20 cellular contexts compared by ENCODE assay signal in genomic region chr6:90406957-90407356, GRCh38.
A peak's percentile ranks its signal among the peaks of the same experiment; 100 is the strongest.
DNase-seq lines count a peak whose midpoint lies in the region; ATAC-seq, FAIRE-seq and TF ChIP-seq lines count a peak whose summit lies in the region.
"Had no signal": no experiment of that assay in that cellular context is flagged by ENCODE, and none has a peak within 500 bp of the region (broad histone marks: within the 10 kb centered on the region; RNA-seq: fewer than 3 reads in every experiment).

No MANE protein-coding gene starts in this region.

- H3K9me3 ChIP-seq in IMR-90 (ENCODE audit: control insufficient read depth, insufficient read depth, low read length) (no peaks in the 10 kb centered on the region), astrocyte (ENCODE audit: insufficient read depth, low read depth, low read length) (no peaks in the 10 kb centered on the region)
- H3K9me3 ChIP-seq: A549, esophagus squamous epithelium, spleen, transverse colon had no signal

- no peak overlapping the region for H2BK20ac ChIP-seq in IMR-90 (ENCODE audit: low read depth, low read length)

- H2AFZ ChIP-seq in IMR-90 (replicated peaks; ENCODE audit: low read length, poor library complexity) (no peak overlapping the region), astrocyte (ENCODE audit: low read depth, low read length) (no peak overlapping the region)

- no peak for TF ChIP-seq POLR2A in IMR-90 (IDR thresholded peaks at IDR 0.05; ENCODE audit: low read depth, low read length)

- H3K23ac ChIP-seq in IMR-90 (ENCODE audit: low read depth, low read length) (no peak overlapping the region), mesendoderm (ENCODE audit: low read length) (peak overlapping the region; percentile 9)

- no peak overlapping the region for H4K91ac ChIP-seq in IMR-90 (ENCODE audit: insufficient read depth, low read depth, low read length)

- H4K5ac ChIP-seq in IMR-90 (ENCODE audit: low read depth, low read length) (no peak overlapping the region), mesendoderm (ENCODE audit: low read length) (no peak overlapping the region)

- H2AK5ac ChIP-seq in IMR-90 (ENCODE audit: low read depth, low read length), result no peak overlapping the region
- H2AK5ac ChIP-seq in mesendoderm (ENCODE audit: low read length), result no peak overlapping the region

- H3K56ac ChIP-seq in IMR-90 (ENCODE audit: extremely low read depth, insufficient read depth, low read length) (no peak overlapping the region), mesendoderm (ENCODE audit: low read length) (no peak overlapping the region)

- H3K4ac ChIP-seq in IMR-90 (ENCODE audit: low read depth, low read length) (no peak overlapping the region), mesendoderm (ENCODE audit: low read depth, low read length) (no peak overlapping the region)

- H3K9ac ChIP-seq in IMR-90 (ENCODE audit: low read depth, low read length) (no peak overlapping the region), astrocyte (ENCODE audit: low read length) (no peak overlapping the region), mesendoderm (ENCODE audit: low read length) (no peak overlapping the region)

- intact Hi-C loops in IMR-90 (cut with micrococcal nuclease), result no loop called here

- no peak for TF ChIP-seq CTCF in IMR-90 (conservative IDR thresholded peaks at IDR 0.05; ENCODE audit: low read depth, low read length)
- no peak for TF ChIP-seq CTCF in astrocyte (IDR thresholded peaks at IDR 0.05; ENCODE audit: insufficient read depth, low read depth, low read length)

- TF ChIP-seq RAD21 in IMR-90 (IDR thresholded peaks at IDR 0.05; ENCODE audit: low read length), result no peak

- no peak overlapping the region for H3K27ac ChIP-seq in IMR-90 (ENCODE audit: insufficient read depth, low read length)
- H3K27ac ChIP-seq in astrocyte (ENCODE audit: low read depth, low read length), result no peak overlapping the region
- H3K27ac ChIP-seq in mesendoderm (ENCODE audit: low read depth, low read length), result no peak overlapping the region
- H3K27ac ChIP-seq: A549, C4-2B, dorsolateral prefrontal cortex, esophagus squamous epithelium, spleen, transverse colon had no signal

- H4K20me1 ChIP-seq in IMR-90 (ENCODE audit: insufficient read depth, low read length), result no peaks in the 10 kb centered on the region
- H4K20me1 ChIP-seq in astrocyte (ENCODE audit: insufficient read depth, low read length), result no peaks in the 10 kb centered on the region

- BruUV-seq in IMR-90 (replicated peaks; lab: Mats Ljungman, UMichigan), result no TSS peak

- H2BK15ac ChIP-seq in IMR-90 (ENCODE audit: low read depth, low read length), result no peak overlapping the region
- H2BK15ac ChIP-seq in mesendoderm (replicated peaks; ENCODE audit: low read depth), result no peak overlapping the region

- no peak overlapping the region for H2AK9ac ChIP-seq in IMR-90 (replicated peaks; ENCODE audit: low read depth, low read length, poor library complexity)

- H3K4me2 ChIP-seq in IMR-90 (ENCODE audit: low read depth, low read length) (no peak overlapping the region), astrocyte (ENCODE audit: low read length) (no peak overlapping the region), mesendoderm (ENCODE audit: low read length) (no peak overlapping the region)

- H2BK120ac ChIP-seq in IMR-90 (ENCODE audit: low read depth, low read length) (no peak overlapping the region), mesendoderm (ENCODE audit: low read depth, low read length) (no peak overlapping the region)

- peak overlapping the region; percentile 77 for H3K27ac Mint-ChIP-seq in activated CD8-positive, alpha-beta memory T cell treated with anti-CD3 and anti-CD28 coated beads, Interleukin-2, amount 10 ng/mL, durations not matched to agents 7 days and 5 days
- peak overlapping the region; percentile 69 for H3K27ac Mint-ChIP-seq in astrocyte (ENCODE audit: unreplicated experiment)
- H3K27ac Mint-ChIP-seq: H9 had no signal

- 40% methylated on average over 1 of the region's 3 CpGs; no CpG with 5 or more reads in 1 of the 2 experiments for WGBS in IMR-90 (ENCODE audit: extremely low coverage in 2 of 2, insufficient read length in 1 of 2), 2 experiments
- WGBS in mesendoderm (ENCODE audit: extremely low coverage, insufficient coverage, low lambda C conversion rate), result no CpG with 5 or more reads among the region's 3 CpGs

- POLR2A ChIA-PET in IMR-90 (lab: Charles Lee; ENCODE audit: unreplicated experiment), result no interaction called here

- H4K8ac ChIP-seq in IMR-90 (ENCODE audit: low read depth in 2 of 2, low read length in 2 of 2) (no peak overlapping the region), mesendoderm (ENCODE audit: low read depth, low read length) (no peak overlapping the region)

- peaks cover 71% of the 10 kb centered on the region for H3K4me1 Mint-ChIP-seq in activated CD8-positive, alpha-beta memory T cell treated with anti-CD3 and anti-CD28 coated beads, Interleukin-2, amount 10 ng/mL, durations not matched to agents 7 days and 5 days
- H3K4me1 Mint-ChIP-seq in astrocyte (ENCODE audit: low read depth, unreplicated experiment), result peaks cover 44% of the 10 kb centered on the region

- H3K36me3 ChIP-seq in IMR-90 (ENCODE audit: control insufficient read depth, insufficient read depth, low read length), result no peaks in the 10 kb centered on the region
- H3K36me3 ChIP-seq in astrocyte (ENCODE audit: insufficient read depth, low read length), result no peaks in the 10 kb centered on the region
- H3K36me3 ChIP-seq in mesendoderm (ENCODE audit: control insufficient read depth, insufficient read depth, low read length), result no peaks in the 10 kb centered on the region
- no peaks in the 10 kb centered on the region for H3K36me3 ChIP-seq in H7 (replicated peaks; ENCODE audit: control insufficient read depth, insufficient read depth, low read length)
- H3K36me3 ChIP-seq: esophagus squamous epithelium, spleen, transverse colon had no signal

- no peaks in the 10 kb centered on the region for H3K27me3 Mint-ChIP-seq in activated CD8-positive, alpha-beta memory T cell treated with anti-CD3 and anti-CD28 coated beads, Interleukin-2, amount 10 ng/mL, durations not matched to agents 7 days and 5 days
- no peaks in the 10 kb centered on the region for H3K27me3 Mint-ChIP-seq in astrocyte (ENCODE audit: low read depth, unreplicated experiment)

- CTCF ChIA-PET in activated CD8-positive, alpha-beta memory T cell treated with anti-CD3 and anti-CD28 coated beads, Interleukin-2, amount 10 ng/mL, durations not matched to agents 7 days and 5 days (lab: Charles Lee), result interaction anchor here (1.2 to 1.4 kb wide), 5 partner anchors 8 to 72 kb away, joined by 3 to 8 read pairs (median 3); no protein-coding TSS in a partner anchor
- CTCF ChIA-PET in IMR-90 (lab: Yijun Ruan, JAX), result no interaction called here

- H2BK5ac ChIP-seq in IMR-90 (ENCODE audit: low read depth, low read length, poor library complexity, severe bottlenecking), result no peak overlapping the region
- no peak overlapping the region for H2BK5ac ChIP-seq in mesendoderm (ENCODE audit: low read length)

- no peak for FAIRE-seq in astrocyte (lab: Jason Lieb, UNC)
- FAIRE-seq: A549, HTR-8/SVneo had no signal

- no peaks in the 10 kb centered on the region for H3K9me3 Mint-ChIP-seq in activated CD8-positive, alpha-beta memory T cell treated with anti-CD3 and anti-CD28 coated beads, Interleukin-2, amount 10 ng/mL, durations not matched to agents 7 days and 5 days (ENCODE audit: low read depth)
- peaks cover 2% of the 10 kb centered on the region for H3K9me3 Mint-ChIP-seq in astrocyte (ENCODE audit: unreplicated experiment)
- H3K9me3 Mint-ChIP-seq: naive thymus-derived CD8-positive, alpha-beta T cell had no signal

- no peak for ATAC-seq in activated CD8-positive, alpha-beta memory T cell treated with anti-CD3 and anti-CD28 coated beads, Interleukin-2, amount 10 ng/mL, durations not matched to agents 7 days and 5 days
- ATAC-seq in IMR-90 (ENCODE audit: low read depth), result no peak
- ATAC-seq in HG03442 (IDR thresholded peaks at IDR 0.05; ENCODE audit: unreplicated experiment), result no peak
- ATAC-seq: naive thymus-derived CD8-positive, alpha-beta T cell had no signal

- H3K4me1 ChIP-seq in IMR-90 (ENCODE audit: control insufficient read depth, insufficient read depth, low read length) (peaks cover 8% of the 10 kb centered on the region), astrocyte (ENCODE audit: insufficient read depth, low read length) (peaks cover 32% of the 10 kb centered on the region), mesendoderm (ENCODE audit: control insufficient read depth, low read depth, low read length) (peaks cover 9% of the 10 kb centered on the region)
- H3K4me1 ChIP-seq: transverse colon had no signal

- no peak overlapping the region for H3K18ac ChIP-seq in IMR-90 (ENCODE audit: low read depth, low read length)
- H3K18ac ChIP-seq in mesendoderm (ENCODE audit: low read length), result no peak overlapping the region

- no peaks in the 10 kb centered on the region for H3K79me2 ChIP-seq in astrocyte (ENCODE audit: insufficient read depth, low read length)
- no peaks in the 10 kb centered on the region for H3K79me2 ChIP-seq in mesendoderm (ENCODE audit: control insufficient read depth, insufficient read depth, low read length)

- H3K27me3 ChIP-seq in IMR-90 (ENCODE audit: control insufficient read depth, insufficient read depth, low read length), result peaks cover 2% of the 10 kb centered on the region; the same call in 1 of the 2 replicates
- H3K27me3 ChIP-seq in astrocyte (ENCODE audit: insufficient read depth, low read length), result no peaks in the 10 kb centered on the region
- H3K27me3 ChIP-seq in mesendoderm (ENCODE audit: insufficient read depth, low read length, poor library complexity), result no peaks in the 10 kb centered on the region
- peaks cover 8% of the 10 kb centered on the region for H3K27me3 ChIP-seq in H7 (ENCODE audit: control insufficient read depth, insufficient read depth, low read length)
- H3K27me3 ChIP-seq: dorsolateral prefrontal cortex, spleen, transverse colon had no signal

- in situ Hi-C loops in IMR-90 (cut with MboI; ENCODE audit: low sequenced_read_pairs), result no loop called here

- no peak for DNase-seq in activated CD8-positive, alpha-beta memory T cell treated with anti-CD3 and anti-CD28 coated beads, Interleukin-2, amount 10 ng/mL, durations not matched to agents 7 days and 5 days
- no peak for DNase-seq in activated CD8-positive, alpha-beta memory T cell treated with anti-CD3 and anti-CD28 coated beads for 24 hours
- DNase-seq in IMR-90 (peak; percentile 29), astrocyte (ENCODE audit: low read depth) (peak; percentile 41), mesendoderm (peak; percentile 67), SKM-1 treated with dmso at 0.1 percent for 144 hours (lab: John Stamatoyannopoulos, UW; ENCODE audit: unreplicated experiment) (no peak), H7 (no peak)
- DNase-seq: activated gamma-delta T cell; dorsolateral prefrontal cortex; esophagus squamous epithelium; glutamatergic neuron; H9; naive thymus-derived CD8-positive, alpha-beta T cell; NCI-H1436 treated with DMSO at 0.1 percent for 48 hours; spleen; transverse colon had no signal

- H3K9me1 ChIP-seq in IMR-90 (ENCODE audit: insufficient read depth, low read length), result peaks cover 5% of the 10 kb centered on the region; the same call in 1 of the 2 replicates

- H3K4me3 ChIP-seq in IMR-90 (ENCODE audit: insufficient read depth, low read depth, low read length) (no peak overlapping the region), astrocyte (ENCODE audit: insufficient read depth, low read depth, low read length) (no peak overlapping the region), mesendoderm (ENCODE audit: low read length) (no peak overlapping the region), H7 (ENCODE audit: insufficient read depth, low read depth, low read length) (no peak overlapping the region)
- H3K4me3 ChIP-seq: A549, dorsolateral prefrontal cortex, esophagus squamous epithelium, spleen, transverse colon had no signal

- H3K4me3 Mint-ChIP-seq in activated CD8-positive, alpha-beta memory T cell treated with anti-CD3 and anti-CD28 coated beads, Interleukin-2, amount 10 ng/mL, durations not matched to agents 7 days and 5 days, result no peak overlapping the region
- no peak overlapping the region for H3K4me3 Mint-ChIP-seq in astrocyte (ENCODE audit: unreplicated experiment)
- H3K4me3 Mint-ChIP-seq: H9 had no signal

- H3K14ac ChIP-seq in IMR-90 (replicated peaks; ENCODE audit: low read depth, low read length), result no peak overlapping the region

- no peaks in the 10 kb centered on the region for H3K79me1 ChIP-seq in IMR-90 (ENCODE audit: low read depth in 1 of 2, low read length in 2 of 2)
- no peaks in the 10 kb centered on the region for H3K79me1 ChIP-seq in mesendoderm (ENCODE audit: low read length)

- peaks cover 17% of the 10 kb centered on the region for H3K36me3 Mint-ChIP-seq in activated CD8-positive, alpha-beta memory T cell treated with anti-CD3 and anti-CD28 coated beads, Interleukin-2, amount 10 ng/mL, durations not matched to agents 7 days and 5 days
- H3K36me3 Mint-ChIP-seq in astrocyte (ENCODE audit: low read depth, unreplicated experiment), result no peaks in the 10 kb centered on the region
- H3K36me3 Mint-ChIP-seq: naive thymus-derived CD8-positive, alpha-beta T cell had no signal

- dilution Hi-C loops in IMR-90 (cut with HindIII; ENCODE audit: low sequenced_read_pairs, unreplicated experiment), result no loop called here

Comparison
In these comparisons a context has a peak if more than half of its experiments do, and no peak if none do; other contexts are left out.
1. DNase-seq: peak in IMR-90 (single experiment), astrocyte (single experiment) and mesendoderm (single experiment); none in activated CD8-positive, alpha-beta memory T cell treated with anti-CD3 and anti-CD28 coated beads, Interleukin-2, amount 10 ng/mL, durations not matched to agents 7 days and 5 days (single experiment), activated CD8-positive, alpha-beta memory T cell treated with anti-CD3 and anti-CD28 coated beads for 24 hours (single experiment), SKM-1 treated with dmso at 0.1 percent for 144 hours (single experiment) and H7 (single experiment).